21 cellular contexts compared by ENCODE assay signal in the genomic region with DNA sequence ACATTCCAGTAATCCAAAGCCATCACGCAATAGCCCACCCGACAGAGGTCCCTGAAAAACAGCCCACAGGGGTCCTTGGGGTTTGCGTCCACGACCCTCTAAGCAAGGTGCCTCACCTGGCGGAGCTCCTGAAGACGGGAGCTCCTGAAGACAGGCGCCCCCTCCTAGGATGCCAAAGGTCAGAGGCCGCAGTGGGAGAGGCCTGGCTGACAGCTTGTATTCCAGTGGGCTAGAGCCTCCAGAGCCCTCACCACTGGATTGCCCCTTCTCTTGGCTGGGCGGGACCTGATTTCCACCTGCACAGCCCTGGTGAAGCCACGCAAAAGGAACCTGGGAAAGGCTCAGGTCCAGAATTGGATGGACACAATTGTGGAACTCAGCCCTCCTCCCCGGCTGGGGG. TPM values are rescaled to one million over a fixed set of nuclear protein-coding genes. Genes with fewer than 3 reads are reported as not detected.
"Had no signal": no experiment of that assay in that cellular context is flagged by ENCODE, and none has a peak within 500 bp of the region (broad histone marks: within the 10 kb centered on the region; RNA-seq: fewer than 3 reads in every experiment).

No MANE protein-coding gene starts in this region.

- H3K4me3 Mint-ChIP-seq: naive B cell, nephron progenitor cell, type B pancreatic cell had no signal

- H3K9me3 Mint-ChIP-seq: type B pancreatic cell had no signal

- H3K27me3 ChIP-seq: thyroid gland, uterus had no signal

- DNase-seq: effector memory CD4-positive, alpha-beta T cell; heart right ventricle; hypothalamus; mesenchymal stem cell; naive B cell; nephron progenitor cell; small intestine; stimulated activated CD4-positive, alpha-beta T cell treated with anti-CD3 and anti-CD28 coated beads, Interleukin-2, amount 100 ng/mL, for 48 hours; stimulated activated naive CD4-positive, alpha-beta T cell treated with Interleukin-2 at 50 U/mL for 16 hours; thyroid gland; uterus had no signal

- H3K4me1 ChIP-seq: left lung, suprapubic skin, uterus had no signal

- H3K4me1 Mint-ChIP-seq: nephron progenitor cell had no signal

- H3K36me3 ChIP-seq: heart right ventricle, left lung, neutrophil, suprapubic skin, thyroid gland, uterus had no signal

- H3K27ac ChIP-seq: heart right ventricle, left lung, neutrophil, suprapubic skin, thyroid gland, uterus had no signal

- H3K9me3 ChIP-seq: neutrophil, suprapubic skin, thyroid gland, uterus had no signal

- H3K4me3 ChIP-seq: heart right ventricle, left lung, lung, suprapubic skin, thyroid gland, uterus had no signal

- H3K36me3 Mint-ChIP-seq: type B pancreatic cell had no signal

- ATAC-seq: esophagus mucosa, heart right ventricle, left lung had no signal

- H3K27ac Mint-ChIP-seq: naive B cell, nephron progenitor cell, type B pancreatic cell had no signal

RNA-seq across cellular contexts. Expression of gene JAKMIP1, which starts 39.6 kb away (rescaled TPM):
- total RNA-seq: esophagus mucosa, fibroblast of lung, glomerular endothelial cell, osteoblast, pulmonary artery endothelial cell had no signal
- polyA plus RNA-seq: fibroblast of lung had no signal
